ENCODE assay signal across 17 cellular contexts in the genomic region with DNA sequence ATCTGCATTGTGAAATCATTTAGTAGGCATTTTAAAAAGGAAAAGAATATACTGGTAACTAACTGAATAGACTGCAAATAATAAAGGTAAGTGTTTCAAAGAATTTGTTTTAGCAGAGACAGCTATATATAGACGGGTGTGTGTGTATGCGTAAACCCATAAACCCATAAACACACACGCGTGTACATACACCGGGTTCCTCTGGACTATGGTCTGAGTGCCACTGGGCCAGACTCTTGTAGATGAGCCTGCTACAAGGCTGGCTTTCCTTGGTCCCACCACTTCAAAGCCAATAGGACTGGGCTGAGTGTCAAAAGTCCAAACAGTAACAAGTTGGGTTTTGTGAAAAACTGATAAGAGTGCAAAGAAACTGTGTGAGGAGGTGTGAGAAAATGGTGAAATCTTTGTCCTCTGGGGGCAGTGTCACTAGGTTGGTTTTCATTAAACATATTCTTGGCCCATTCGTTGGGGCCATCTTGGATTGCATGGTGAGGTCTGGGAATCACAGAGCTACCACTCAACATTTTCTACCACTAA. TPM values are rescaled to one million over a fixed set of nuclear protein-coding genes. Genes with fewer than 3 reads are reported as not detected.
DNase-seq lines count a peak whose midpoint lies in the region; ATAC-seq and TF ChIP-seq lines count a peak whose summit lies in the region.
"Had no signal": no experiment of that assay in that cellular context is flagged by ENCODE, and none has a peak within 500 bp of the region (broad histone marks: within the 10 kb centered on the region; RNA-seq: fewer than 3 reads in every experiment).

No MANE protein-coding gene starts in this region.

- H3K23ac ChIP-seq in mesenchymal stem cell (ENCODE audit: low read length in 2 of 2) = no peak overlapping the region

- no peak for TF ChIP-seq CTCF in heart right ventricle (IDR thresholded peaks at IDR 0.05)
- peak; percentile 15 for TF ChIP-seq CTCF in brain microvascular endothelial cell (IDR thresholded peaks at IDR 0.05; ENCODE audit: low read depth, low read length, missing control alignments)
- no peak for TF ChIP-seq CTCF in upper lobe of right lung (IDR thresholded peaks at IDR 0.05)
- no peak for TF ChIP-seq CTCF in body of pancreas (IDR thresholded peaks at IDR 0.05)

- no peak overlapping the region for H2AFZ ChIP-seq in mesenchymal stem cell (ENCODE audit: low read depth, low read length)

- peak overlapping the region in 1 of 2 experiments; percentile 45 for H3K18ac ChIP-seq in mesenchymal stem cell (ENCODE audit: low read depth in 1 of 2, low read length in 2 of 2)

- H3K27ac ChIP-seq in heart right ventricle (peak overlapping the region in 7 of 10 donors; percentile 65 to 84 (median 73)), brain microvascular endothelial cell (no peak overlapping the region), mesenchymal stem cell (ENCODE audit: low read length, poor library complexity, severe bottlenecking) (no peak overlapping the region), upper lobe of right lung (no peak overlapping the region), body of pancreas (no peak overlapping the region)

- H4K8ac ChIP-seq in mesenchymal stem cell (ENCODE audit: low read length) = no peak overlapping the region

- H3K27me3 ChIP-seq in heart right ventricle (no peaks in the 10 kb centered on the region), brain microvascular endothelial cell (replicated peaks) (no peaks in the 10 kb centered on the region), mesenchymal stem cell (ENCODE audit: control insufficient read depth in 1 of 2, insufficient read depth in 1 of 2, low read length in 2 of 2) (no peaks in the 10 kb centered on the region), upper lobe of right lung (no peaks in the 10 kb centered on the region), body of pancreas (no peaks in the 10 kb centered on the region)
- H3K27me3 ChIP-seq: ascending aorta, ovary had no signal

- H3K14ac ChIP-seq in mesenchymal stem cell (ENCODE audit: low read length in 2 of 2) = no peak overlapping the region

- H3K4me3 ChIP-seq in heart right ventricle (no peak overlapping the region), brain microvascular endothelial cell (ENCODE audit: low read depth, low read length) (no peak overlapping the region), mesenchymal stem cell (ENCODE audit: insufficient read depth in 1 of 2, low read depth in 1 of 2, low read length in 2 of 2) (no peak overlapping the region), upper lobe of right lung (no peak overlapping the region), body of pancreas (no peak overlapping the region)
- H3K4me3 ChIP-seq: ovary had no signal

- H3K4me2 ChIP-seq in mesenchymal stem cell (ENCODE audit: low read length, poor library complexity, severe bottlenecking) = no peak overlapping the region

- H2BK12ac ChIP-seq in mesenchymal stem cell (ENCODE audit: low read length in 2 of 2) = peak overlapping the region; percentile 50 to 75

- H3K36me3 ChIP-seq in heart right ventricle (no peaks in the 10 kb centered on the region), brain microvascular endothelial cell (replicated peaks) (no peaks in the 10 kb centered on the region), mesenchymal stem cell (ENCODE audit: control insufficient read depth in 1 of 2, insufficient read depth in 2 of 2, low read depth in 1 of 2, low read length in 2 of 2) (peaks cover 0 to 7% of the 10 kb centered on the region in 2 experiments), upper lobe of right lung (no peaks in the 10 kb centered on the region), body of pancreas (replicated peaks in 1 of 2; ENCODE audit: insufficient read depth in 1 of 2, low read depth in 2 of 2) (no peaks in the 10 kb centered on the region)
- H3K36me3 ChIP-seq: ascending aorta, ovary had no signal

- 95 to 98% methylated on average over 6 of the region's 6 CpGs for WGBS in heart right ventricle, 2 donors
- 96% methylated on average over 6 of the region's 6 CpGs for WGBS in mesenchymal stem cell
- 92 to 94% methylated on average over 6 of the region's 6 CpGs for WGBS in body of pancreas, 2 donors

- no peak overlapping the region for H2BK5ac ChIP-seq in mesenchymal stem cell (ENCODE audit: low read depth, low read length, poor library complexity, severe bottlenecking)

- H3K9ac ChIP-seq in mesenchymal stem cell (ENCODE audit: low read length) = no peak overlapping the region

- peak overlapping the region in 1 of 2 experiments; percentile 76 for H3K4ac ChIP-seq in mesenchymal stem cell (ENCODE audit: low read depth in 1 of 2, low read length in 2 of 2)

- peaks cover 12 to 85% (median 59%) of the 10 kb centered on the region in 9 donors for H3K4me1 ChIP-seq in heart right ventricle
- peaks cover 29% of the 10 kb centered on the region for H3K4me1 ChIP-seq in mesenchymal stem cell (ENCODE audit: control insufficient read depth, insufficient read depth, low read depth, low read length)
- H3K4me1 ChIP-seq in upper lobe of right lung = peaks cover 29% of the 10 kb centered on the region
- peaks cover 28% of the 10 kb centered on the region for H3K4me1 ChIP-seq in body of pancreas

- H3K79me1 ChIP-seq in mesenchymal stem cell (replicated peaks; ENCODE audit: low read length, poor library complexity, severe bottlenecking) = peaks cover 7% of the 10 kb centered on the region

- no peak overlapping the region for H2BK15ac ChIP-seq in mesenchymal stem cell (ENCODE audit: low read depth, poor library complexity, severe bottlenecking)

- ATAC-seq in heart right ventricle (no peak), upper lobe of right lung (no peak), body of pancreas (no peak)
- ATAC-seq: T-cell had no signal

- H2AK5ac ChIP-seq in mesenchymal stem cell (ENCODE audit: low read length, severe bottlenecking) = peak overlapping the region; percentile 32

- H2BK120ac ChIP-seq in mesenchymal stem cell (ENCODE audit: low read depth, low read length) = no peak overlapping the region

- DNase-seq in heart right ventricle = no peak
- DNase-seq in cardiac septum (ENCODE audit: low spot score) = no peak
- DNase-seq in brain microvascular endothelial cell = no peak
- no peak for DNase-seq in mesenchymal stem cell
- peak; percentile 5 for DNase-seq in upper lobe of right lung
- DNase-seq in stimulated activated CD4-positive, alpha-beta T cell treated with anti-CD3 and anti-CD28 coated beads, Interleukin-4, amount 100 ng/mL, for 24 hours = no peak
- DNase-seq in NCI-H146 (lab: John Stamatoyannopoulos, UW) = no peak
- no peak for DNase-seq in body of pancreas
- DNase-seq: activated CD4-positive, CD25-positive, alpha-beta regulatory T cell; activated gamma-delta T cell; CD8-positive, alpha-beta memory T cell; effector CD4-positive, alpha-beta T cell; NCI-H187 treated with DMSO at 0.1 percent for 48 hours; NCI-H526 treated with DMSO at 0.1 percent for 48 hours; T-cell had no signal

- H4K91ac ChIP-seq in mesenchymal stem cell (ENCODE audit: low read length) = peak overlapping the region; percentile 64

- intact Hi-C loops in heart right ventricle (cut with DNase I) (loop anchor here in 4 of 10 donors (5.0 to 10.0 kb wide), 4 partner anchors 33 to 79 kb away; partner anchors contain the start of gene GNA12 (in 2 of the 4)), cardiac septum (cut with DNase I) (no loop called here), upper lobe of right lung (cut with DNase I) (no loop called here), body of pancreas (cut with DNase I) (no loop called here)

- no peak for TF ChIP-seq POLR2A in body of pancreas (IDR thresholded peaks at IDR 0.05)

- no peaks in the 10 kb centered on the region for H3K9me3 ChIP-seq in heart right ventricle
- H3K9me3 ChIP-seq in mesenchymal stem cell (ENCODE audit: control insufficient read depth, low read length) = no peaks in the 10 kb centered on the region
- H3K9me3 ChIP-seq in upper lobe of right lung = no peaks in the 10 kb centered on the region
- H3K9me3 ChIP-seq in body of pancreas = no peaks in the 10 kb centered on the region
- H3K9me3 ChIP-seq: ascending aorta, ovary had no signal

- in situ Hi-C loops in brain microvascular endothelial cell (cut with HindIII; ENCODE audit: low pct_ligation_motif_present, low sequenced_read_pairs) = no loop called here

RNA-seq across cellular contexts. Expression of gene GNA12, which starts 39.8 kb away (rescaled TPM):
- total RNA-seq in heart right ventricle = 10 to 100 TPM; 25.0 to 46.4 (median 34.5) TPM
- 10 to 100 TPM in 1 of 2 donors, 1 to 10 TPM in 1; 6.4 to 19.4 TPM for polyA plus RNA-seq in heart right ventricle
- total RNA-seq in cardiac septum = 33.7 TPM
- 78.8 TPM for polyA plus RNA-seq in mesenchymal stem cell (2013, experiment 1 of 2)
- 79.8 TPM for polyA plus RNA-seq in mesenchymal stem cell (2013, experiment 2 of 2)
- total RNA-seq in upper lobe of right lung = 47.2 TPM
- total RNA-seq in body of pancreas = 10 to 100 TPM; 12.2 to 17.5 TPM

Comparison
In these comparisons a context has a peak if more than half of its experiments do, and no peak if none do; other contexts are left out.
1. H3K27ac ChIP-seq: peak in heart right ventricle (7 of 10); none in brain microvascular endothelial cell (single experiment), mesenchymal stem cell (single experiment), upper lobe of right lung (single experiment) and body of pancreas (0 of 4).